Comparison of ENCODE assay signal across 36 cellular contexts in genomic region chr9:123990427-123990826, GRCh38. TPM values are rescaled to one million over a fixed set of nuclear protein-coding genes. Genes with fewer than 3 reads are reported as not detected.
"Had no signal": no experiment of that assay in that cellular context is flagged by ENCODE, and none has a peak within 500 bp of the region (broad histone marks: within the 10 kb centered on the region; RNA-seq: fewer than 3 reads in every experiment).

No MANE protein-coding gene starts in this region.

- H3K27ac ChIP-seq: brain microvascular endothelial cell, epithelial cell of prostate, esophagus squamous epithelium, gastroesophageal sphincter, heart right ventricle, hepatocyte, VCaP had no signal

- H3K4me2 ChIP-seq: hepatocyte had no signal

- H3K9me3 Mint-ChIP-seq: activated B cell treated with CpG ODN at 0.5 μM for 24 hours; activated CD8-positive, alpha-beta T cell treated with anti-CD3 and anti-CD28 coated beads for 36 hours; activated T-cell treated with anti-CD3 and anti-CD28 coated beads, Interleukin-2, amount 50 U/mL, for 4 hours; activated T-helper 17 cell treated with anti-CD3 and anti-CD28 coated beads, Interleukin-2, amount 50 U/mL, for 72 hours had no signal

- H3K36me3 ChIP-seq: brain microvascular endothelial cell, esophagus squamous epithelium, gastroesophageal sphincter, heart right ventricle had no signal

- H3K4me3 Mint-ChIP-seq: activated B cell treated with CpG ODN at 0.5 μM for 24 hours; activated CD8-positive, alpha-beta T cell treated with anti-CD3 and anti-CD28 coated beads for 36 hours; activated naive CD8-positive, alpha-beta T cell; activated T-cell treated with anti-CD3 and anti-CD28 coated beads, Interleukin-2, amount 50 U/mL, for 4 hours; activated T-helper 17 cell treated with anti-CD3 and anti-CD28 coated beads, Interleukin-2, amount 50 U/mL, for 72 hours had no signal

- H3K79me2 ChIP-seq: hepatocyte had no signal

- H3K36me3 Mint-ChIP-seq: activated naive CD8-positive, alpha-beta T cell had no signal

- H3K9me3 ChIP-seq: esophagus squamous epithelium, gastroesophageal sphincter, heart right ventricle had no signal

- DNase-seq: activated B cell treated with CpG ODN at 0.5 μM for 24 hours; activated CD4-positive, alpha-beta T cell treated with anti-CD3 and anti-CD28 coated beads for 48 hours; activated CD4-positive, alpha-beta T cell treated with anti-CD3 and anti-CD28 coated beads, Interleukin-2, amount 50 U/mL, for 1 hour; activated CD4-positive, alpha-beta T cell treated with anti-CD3 and anti-CD28 coated beads, Interleukin-2, amount 50 U/mL, for 48 hours; activated CD8-positive, alpha-beta memory T cell treated with anti-CD3 and anti-CD28 coated beads for 24 hours; activated CD8-positive, alpha-beta T cell treated with anti-CD3 and anti-CD28 coated beads for 36 hours; activated effector memory CD4-positive, alpha-beta T cell treated with Interleukin-2 at 50 U/mL for 16 hours; activated gamma-delta T cell treated with Interleukin-2 at 50 U/mL for 16 hours; activated naive CD4-positive, alpha-beta T cell treated with anti-CD3 and anti-CD28 coated beads, Interleukin-2, amount 50 U/mL, for 16 hours; activated naive CD4-positive, alpha-beta T cell treated with Interleukin-2 at 50 U/mL for 16 hours; activated T-cell treated with anti-CD3 and anti-CD28 coated beads, Interleukin-2, amount 50 U/mL, for 4 hours; amniotic stem cell; anterior cingulate cortex; brain microvascular endothelial cell; caudate nucleus; cortex of kidney; effector memory CD4-positive, alpha-beta T cell; esophagus squamous epithelium; foreskin melanocyte; heart right ventricle; T-helper 2 cell had no signal

- H3K4me1 ChIP-seq: esophagus squamous epithelium, gastroesophageal sphincter, heart right ventricle had no signal

- ATAC-seq: activated CD4-positive, CD25-positive, alpha-beta regulatory T cell treated with anti-CD3 and anti-CD28 coated beads, Interleukin-2, amount 50 U/mL, for 24 hours; activated CD8-positive, alpha-beta T cell treated with anti-CD3 and anti-CD28 coated beads for 36 hours; activated T-cell treated with anti-CD3 and anti-CD28 coated beads, Interleukin-2, amount 50 U/mL, for 4 hours; activated T-helper 17 cell treated with anti-CD3 and anti-CD28 coated beads, Interleukin-2, amount 50 U/mL, for 72 hours; gastroesophageal sphincter; heart right ventricle had no signal

- H3K4me3 ChIP-seq: esophagus squamous epithelium, gastroesophageal sphincter, heart right ventricle, hepatocyte had no signal

- H3K4me1 Mint-ChIP-seq: activated B cell treated with CpG ODN at 0.5 μM for 24 hours; activated T-helper 17 cell treated with anti-CD3 and anti-CD28 coated beads, Interleukin-2, amount 50 U/mL, for 72 hours had no signal

- H3K27ac Mint-ChIP-seq: activated B cell treated with CpG ODN at 0.5 μM for 24 hours; activated CD8-positive, alpha-beta T cell treated with anti-CD3 and anti-CD28 coated beads for 36 hours; activated naive CD8-positive, alpha-beta T cell; activated T-helper 17 cell treated with anti-CD3 and anti-CD28 coated beads, Interleukin-2, amount 50 U/mL, for 72 hours had no signal

- H2AFZ ChIP-seq: hepatocyte had no signal

RNA-seq across cellular contexts. Expression of gene LHX2, which starts 21.1 kb away (rescaled TPM):
- total RNA-seq: activated B cell treated with CpG ODN at 0.5 μM for 24 hours; activated CD8-positive, alpha-beta T cell treated with anti-CD3 and anti-CD28 coated beads for 36 hours; activated T-helper 17 cell treated with anti-CD3 and anti-CD28 coated beads, Interleukin-2, amount 50 U/mL, for 72 hours; bronchial epithelial cell; dermis microvascular lymphatic vessel endothelial cell; endothelial cell of umbilical vein; fibroblast of lung; fibroblast of villous mesenchyme; gastroesophageal sphincter; glomerular endothelial cell; hepatocyte; T-helper 1 cell treated with Interleukin-12 subunit alpha and Interleukin-12 subunit beta and Interleukin-4 antibody, amounts not matched to agents 30 ng/mL and 1 ng/mL, for 36 hours had no signal
- polyA plus RNA-seq: endothelial cell of umbilical vein, esophagus, fibroblast of lung, hepatocyte had no signal
